ENCODE assay signal across 9 cellular contexts in genomic region chr19:17289489-17289888, GRCh38. TPM values are rescaled to one million over a fixed set of nuclear protein-coding genes. Genes with fewer than 3 reads are reported as not detected.
A peak's percentile ranks its signal among the peaks of the same experiment; 100 is the strongest.
DNase-seq lines count a peak whose midpoint lies in the region; ATAC-seq and TF ChIP-seq lines count a peak whose summit lies in the region.
"Had no signal": no experiment of that assay in that cellular context is flagged by ENCODE, and none has a peak within 500 bp of the region (broad histone marks: within the 10 kb centered on the region; RNA-seq: fewer than 3 reads in every experiment).

No MANE protein-coding gene starts in this region.

- H3K9me3 ChIP-seq in SJSA1 (replicated peaks) = no peaks in the 10 kb centered on the region

- no peaks in the 10 kb centered on the region for H3K9me3 Mint-ChIP-seq in endothelial cell (ENCODE audit: unreplicated experiment)
- H3K9me3 Mint-ChIP-seq: CD4-positive, alpha-beta T cell had no signal

- H3K4me3 ChIP-seq in SJSA1 = no peak overlapping the region

- peak; percentile 32 for TF ChIP-seq CTCF in endothelial cell (IDR thresholded peaks at IDR 0.05; ENCODE audit: unreplicated experiment)

- no peak for ATAC-seq in HG03457 (IDR thresholded peaks at IDR 0.05; ENCODE audit: unreplicated experiment)
- ATAC-seq in GM21529 (IDR thresholded peaks at IDR 0.05; ENCODE audit: unreplicated experiment) = no peak

- H3K4me1 Mint-ChIP-seq in endothelial cell (ENCODE audit: unreplicated experiment) = no peaks in the 10 kb centered on the region

- H3K4me1 ChIP-seq in SJSA1 (replicated peaks) = peaks cover 11% of the 10 kb centered on the region

- no peak overlapping the region for H3K27ac Mint-ChIP-seq in endothelial cell (ENCODE audit: unreplicated experiment)
- H3K27ac Mint-ChIP-seq: CD4-positive, alpha-beta T cell had no signal

- H3K27ac ChIP-seq in SJSA1 = no peak overlapping the region

- DNase-seq in activated CD4-positive, alpha-beta T cell treated with anti-CD3 and anti-CD28 coated beads for 48 hours = peak; percentile 82
- no peak for DNase-seq in activated CD4-positive, alpha-beta T cell treated with anti-CD3 and anti-CD28 coated beads for 1 hour
- DNase-seq in SJSA1 (ENCODE audit: low read depth in 1 of 2, low spot score in 2 of 2) = peak; percentile 20 to 82
- DNase-seq in endothelial cell (ENCODE audit: low spot score) = peak; percentile 83
- DNase-seq in midbrain (lab: John Stamatoyannopoulos, UW) = peak; percentile 8
- no peak for DNase-seq in effector CD4-positive, alpha-beta T cell

- no peaks in the 10 kb centered on the region for H3K36me3 ChIP-seq in SJSA1

- H3K36me3 Mint-ChIP-seq in endothelial cell (ENCODE audit: low read depth, unreplicated experiment) = no peaks in the 10 kb centered on the region

- H3K4me3 Mint-ChIP-seq in endothelial cell (ENCODE audit: unreplicated experiment) = no peak overlapping the region

- H3K27me3 ChIP-seq in SJSA1 (replicated peaks) = no peaks in the 10 kb centered on the region

- no peaks in the 10 kb centered on the region for H3K27me3 Mint-ChIP-seq in endothelial cell (ENCODE audit: unreplicated experiment)

RNA-seq across cellular contexts. Expression of gene ANKLE1, which starts 7.8 kb away (rescaled TPM):
- 0.16 TPM in 1 of 2 replicates, not detected in the other for total RNA-seq in SJSA1 (2014; rRNA removed; shearing (Covaris generic))
- total RNA-seq in endothelial cell (ENCODE audit: unreplicated experiment) = 2.3 TPM

RNA-seq across cellular contexts. Expression of gene ABHD8, which starts 13.7 kb away (rescaled TPM):
- 2.3 and 5.2 TPM in 2 replicates for total RNA-seq in SJSA1 (2014; rRNA removed; shearing (Covaris generic))
- total RNA-seq in endothelial cell (ENCODE audit: unreplicated experiment) = 8.9 TPM

RNA-seq across cellular contexts. Expression of gene MRPL34, which starts 16.2 kb away (rescaled TPM):
- 35.1 and 69.4 TPM in 2 replicates for total RNA-seq in SJSA1 (2014; rRNA removed; shearing (Covaris generic))
- 60.2 TPM for total RNA-seq in endothelial cell (ENCODE audit: unreplicated experiment)

RNA-seq across cellular contexts. Expression of gene DDA1, which starts 19.9 kb away (rescaled TPM):
- total RNA-seq in SJSA1 (2014; rRNA removed; shearing (Covaris generic)) = 74.7 and 107 TPM in 2 replicates
- total RNA-seq in endothelial cell (ENCODE audit: unreplicated experiment) = 44.7 TPM

RNA-seq across cellular contexts. Expression of gene BABAM1, which starts 22.2 kb away (rescaled TPM):
- 138 and 146 TPM in 2 replicates for total RNA-seq in SJSA1 (2014; rRNA removed; shearing (Covaris generic))
- total RNA-seq in endothelial cell (ENCODE audit: unreplicated experiment) = 136 TPM

Comparison
In these comparisons a context has a peak if more than half of its experiments do, and no peak if none do; other contexts are left out.
1. DNase-seq: peak in activated CD4-positive, alpha-beta T cell treated with anti-CD3 and anti-CD28 coated beads for 48 hours (single experiment), SJSA1 (2 of 2), endothelial cell (single experiment) and midbrain (single experiment); none in activated CD4-positive, alpha-beta T cell treated with anti-CD3 and anti-CD28 coated beads for 1 hour (single experiment) and effector CD4-positive, alpha-beta T cell (single experiment).